Comparison of ENCODE assay signal across 9 cellular contexts in the genomic region with DNA sequence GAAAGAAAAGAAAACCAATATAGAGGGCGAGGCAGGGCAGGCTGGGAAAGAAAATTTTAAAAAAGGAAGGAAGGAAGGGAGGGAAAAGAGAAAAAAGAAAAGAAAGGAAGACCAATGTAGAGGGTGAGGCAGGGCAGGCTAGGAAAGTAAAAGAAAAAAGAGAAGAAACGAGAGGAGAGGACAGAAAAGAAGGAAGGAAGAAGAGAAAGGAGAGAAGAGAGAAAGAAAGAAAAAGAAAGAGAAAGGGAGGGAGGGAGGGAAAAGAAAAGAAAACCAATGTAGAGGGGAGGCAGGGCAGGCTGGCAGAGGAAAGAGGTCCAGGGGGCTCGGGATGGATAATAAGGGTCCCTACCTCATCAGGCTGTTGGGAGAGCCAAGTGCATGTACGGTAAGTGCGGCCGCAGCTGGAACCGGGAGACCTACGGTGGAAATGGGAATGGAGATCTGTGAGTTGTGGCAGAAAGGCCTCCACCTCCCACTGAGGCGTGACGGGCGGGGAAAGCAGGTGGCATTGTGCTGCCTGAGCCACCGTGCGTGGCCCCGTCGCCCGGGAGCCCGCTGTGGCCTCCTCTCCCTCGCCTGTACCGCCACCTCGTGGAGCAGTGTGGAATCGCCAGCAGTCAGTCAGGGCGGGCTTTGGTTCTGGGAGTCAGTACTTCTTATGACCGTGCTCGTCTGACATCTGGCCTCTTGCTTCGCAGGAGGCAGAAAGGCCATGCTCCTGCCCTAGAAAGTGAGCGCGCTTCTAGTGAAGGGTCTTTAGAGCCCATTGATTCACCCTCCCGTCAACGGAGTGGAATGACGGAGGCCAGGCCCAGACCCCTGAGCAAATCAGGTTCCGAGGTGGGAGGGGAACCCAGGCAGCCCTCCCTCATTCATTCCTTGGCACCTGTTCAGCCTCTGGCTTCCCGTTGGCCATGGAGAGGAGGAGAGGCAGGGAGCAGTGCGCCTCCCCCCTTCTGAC. TPM values are rescaled to one million over a fixed set of nuclear protein-coding genes. Genes with fewer than 3 reads are reported as not detected.
A peak's percentile ranks its signal among the peaks of the same experiment; 100 is the strongest.
DNase-seq lines count a peak whose midpoint lies in the region; ATAC-seq, FAIRE-seq and TF ChIP-seq lines count a peak whose summit lies in the region.
"Had no signal": no experiment of that assay in that cellular context is flagged by ENCODE, and none has a peak within 500 bp of the region (broad histone marks: within the 10 kb centered on the region; RNA-seq: fewer than 3 reads in every experiment).

No MANE protein-coding gene starts in this region.

- TF ChIP-seq RAD21 in H1 (IDR thresholded peaks at IDR 0.05 in 1 of 2, conservative IDR thresholded peaks at IDR 0.05 in 1 of 2; ENCODE audit: low read depth in 2 of 2, low read length in 2 of 2) = peak; percentile 96 to 98

- H4K20me1 ChIP-seq in H1 (replicated peaks in 1 of 2; ENCODE audit: control insufficient read depth in 1 of 2, insufficient read depth in 2 of 2, low read length in 2 of 2) = no peaks in the 10 kb centered on the region

- TF ChIP-seq EP300 in H1 (IDR thresholded peaks at IDR 0.05; ENCODE audit: borderline replicate concordance in 1 of 2, low read depth in 2 of 2, low read length in 2 of 2) = no peak

- H2BK20ac ChIP-seq in H1 (ENCODE audit: low read length) = no peak overlapping the region

- H3K23me2 ChIP-seq in H1 (ENCODE audit: low read depth, low read length) = no peaks in the 10 kb centered on the region; the same call in 1 of the 2 replicates

- 9% methylated on average over 31 of the region's 33 CpGs; no CpG with 5 or more reads in 1 of the 2 experiments for WGBS in H1 (ENCODE audit: extremely low coverage in 1 of 2, insufficient coverage in 1 of 2, insufficient read length in 1 of 2, insufficient replicate concordance in 2 of 2, low coverage in 1 of 2, low lambda C conversion rate in 2 of 2, missing lambda C conversion rate in 1 of 2), 2 experiments

- H3K79me2 ChIP-seq in H1 (ENCODE audit: control insufficient read depth in 1 of 2, insufficient read depth in 2 of 2, low read length in 2 of 2) = no peaks in the 10 kb centered on the region

- no peaks in the 10 kb centered on the region for H3K36me3 Mint-ChIP-seq in mesothelial cell of epicardium

- no peaks in the 10 kb centered on the region for H3K9me3 ChIP-seq in H1 (ENCODE audit: insufficient read depth in 2 of 2, low read depth in 1 of 2, low read length in 1 of 2)

- H3K4me1 Mint-ChIP-seq in mesothelial cell of epicardium = no peaks in the 10 kb centered on the region

- H3K56ac ChIP-seq in H1 (replicated peaks; ENCODE audit: insufficient read length, low read depth, low read length) = no peak overlapping the region

- H3K4ac ChIP-seq in H1 (replicated peaks; ENCODE audit: insufficient read length, low read depth, low read length) = no peak overlapping the region

- H2BK120ac ChIP-seq in H1 (replicated peaks; ENCODE audit: low read depth, low read length) = no peak overlapping the region

- H3K23ac ChIP-seq in H1 (ENCODE audit: insufficient read length) = no peak overlapping the region

- H2BK12ac ChIP-seq in H1 (ENCODE audit: low read depth, low read length) = peak overlapping the region; percentile 77; the same call in 1 of the 2 replicates

- no peaks in the 10 kb centered on the region for H3K36me3 ChIP-seq in H1 (ENCODE audit: control insufficient read depth in 2 of 4, insufficient read depth in 4 of 4, low read length in 3 of 4)

- H2BK5ac ChIP-seq in H1 (ENCODE audit: low read depth, low read length) = peak overlapping the region; percentile 71

- H3K4me2 ChIP-seq in H1 (ENCODE audit: insufficient read depth in 1 of 2, low read depth in 2 of 2, low read length in 2 of 2) = peak overlapping the region; percentile 8 to 90

- H3K14ac ChIP-seq in H1 (ENCODE audit: insufficient read length) = no peak overlapping the region

- H3K4me1 ChIP-seq in H1 (replicated peaks in 1 of 4; ENCODE audit: control insufficient read depth in 3 of 4, insufficient read depth in 4 of 4, low read length in 3 of 4) = peaks cover 0 to 6% (median 3%) of the 10 kb centered on the region in 4 experiments; a peak in 3 of 7 replicates

- peak overlapping the region; percentile 74 for H4K91ac ChIP-seq in H1 (replicated peaks; ENCODE audit: insufficient read length, low read length)

- H3K27me3 Mint-ChIP-seq in mesothelial cell of epicardium (ENCODE audit: low read depth) = peaks cover 27% of the 10 kb centered on the region

- peak overlapping the region; percentile 68; the same call in 1 of the 2 replicates for H3K18ac ChIP-seq in H1 (ENCODE audit: extremely low read depth, low read length)

- no peak overlapping the region for H3K27ac Mint-ChIP-seq in mesothelial cell of epicardium

- no peak overlapping the region for H3K9ac ChIP-seq in H1 (replicated peaks in 1 of 4; ENCODE audit: extremely low read depth in 1 of 4, low read depth in 3 of 4, low read length in 3 of 4)

- no peak overlapping the region for H4K5ac ChIP-seq in H1 (ENCODE audit: insufficient read length, low read depth, low read length)

- peaks cover 0 to 4% (median 2%) of the 10 kb centered on the region in 4 experiments; a peak in 1 of 7 replicates for H3K27me3 ChIP-seq in H1 (replicated peaks in 1 of 4; ENCODE audit: control insufficient read depth in 3 of 4, extremely low read depth in 1 of 4, insufficient read depth in 3 of 4, low read length in 3 of 4)

- H3K79me1 ChIP-seq in H1 (ENCODE audit: low read depth, low read length) = no peaks in the 10 kb centered on the region

- TF ChIP-seq POLR2A in H1 (IDR thresholded peaks at IDR 0.05; ENCODE audit: control extremely low read depth in 1 of 2, low read depth in 2 of 2, low read length in 2 of 2) = 0 out of 3 replicates have a peak, but pooled peaks of 1 of the 2 experiments have one; percentile 22

- H3K9me3 Mint-ChIP-seq in mesothelial cell of epicardium = no peaks in the 10 kb centered on the region

- DNase-seq in COR-L47 (lab: John Stamatoyannopoulos, UW) = peak; percentile 89
- DNase-seq in HUDEP-2 (lab: John Stamatoyannopoulos, UW; ENCODE audit: unreplicated experiment in 76 of 76) = peak in 69 of 76 experiments; percentile 12 to 91 (median 64)
- peak; percentile 67 to 80 for DNase-seq in NOMO-1 (lab: John Stamatoyannopoulos, UW; ENCODE audit: unreplicated experiment in 2 of 2)
- peak; percentile 100 for DNase-seq in activated CD8-positive, alpha-beta memory T cell treated with anti-CD3 and anti-CD28 coated beads for 24 hours
- DNase-seq in H1 (ENCODE audit: low read depth in 1 of 2, low spot score in 2 of 2) = peak in 1 of 2 experiments; percentile 100
- DNase-seq in mesothelial cell of epicardium (ENCODE audit: low spot score in 2 of 2, unreplicated experiment in 2 of 2) = peak; percentile 75 to 96
- peak; percentile 85 to 87 for DNase-seq in stimulated activated CD8-positive, alpha-beta memory T cell treated with anti-CD3 and anti-CD28 coated beads, Interleukin-2, amount 100 ng/mL, for 1 hour (ENCODE audit: low read depth in 2 of 2)

- peak; percentile 96 for ATAC-seq in GM21360 (IDR thresholded peaks at IDR 0.05; ENCODE audit: unreplicated experiment)

- no peak overlapping the region for H3K27ac ChIP-seq in H1 (ENCODE audit: low read depth, low read length)

- H2AFZ ChIP-seq in H1 (ENCODE audit: low read length) = peak overlapping the region; percentile 83

- H2BK15ac ChIP-seq in H1 (ENCODE audit: low read length) = peak overlapping the region; percentile 83

- peak; percentile 89 for FAIRE-seq in H1 (lab: Jason Lieb, UNC)
- FAIRE-seq: colon had no signal

- H3K4me3 ChIP-seq in H1 (ENCODE audit: extremely low read depth in 1 of 4, insufficient read depth in 2 of 4, low read depth in 3 of 4, low read length in 4 of 4) = peak overlapping the region in 3 of 4 experiments; percentile 37 to 49 (median 48); a peak in 6 of 8 replicates

- peak overlapping the region; percentile 52 for H3K4me3 Mint-ChIP-seq in mesothelial cell of epicardium

- H2AK5ac ChIP-seq in H1 (ENCODE audit: low read depth, low read length) = no peak overlapping the region

- TF ChIP-seq CTCF in H1 (IDR thresholded peaks at IDR 0.05; ENCODE audit: control extremely low read depth in 1 of 3, insufficient read depth in 1 of 3, low read depth in 1 of 3, low read length in 3 of 3) (peak; percentile 94 to 100 (median 100)), mesothelial cell of epicardium (IDR thresholded peaks at IDR 0.05; ENCODE audit: unreplicated experiment) (peak; percentile 92)

- POLR2A ChIA-PET in H1 (lab: Charles Lee; ENCODE audit: partially characterized antibody) = interaction anchor here (1.3 to 2.0 kb wide), 2 partner anchors 11 to 46 kb away, joined by 3 to 16 read pairs; a partner anchor contains a TSS

- CTCF ChIA-PET in H1 (lab: Charles Lee; ENCODE audit: partially characterized antibody) = interaction anchor here (1.2 to 24.6 kb wide), 8 partner anchors 10 to 96 kb away, joined by 3 to 515 read pairs (median 5); a partner anchor contains a TSS

- H4K8ac ChIP-seq in H1 (ENCODE audit: extremely low read depth, insufficient read depth, low read length) = peak overlapping the region; percentile 39; the same call in 1 of the 2 replicates

RNA-seq across cellular contexts. Expression of a gene that starts 10.4 kb away (rescaled TPM):
- total RNA-seq in H1 (2021; fragmentation: NEBNext Ultra II Directional; extraction: Animal tissue kit (Norgen Biotek cat#: 25700)) = 263 and 281 TPM in 2 replicates
- 241 and 344 TPM in 2 replicates for polyA plus RNA-seq in H1 (2011; rRNA removed)
- polyA plus RNA-seq in H1 (2011; cell fraction: cytosol; rRNA removed) = 302 TPM
- polyA plus RNA-seq in H1 (2011; cell fraction: nucleus; rRNA removed) = 166 TPM
- polyA plus RNA-seq in H1 (2012, experiment 1 of 2) = 273 to 334 TPM (median 320 TPM) in 4 replicates
- polyA plus RNA-seq in H1 (2012, experiment 2 of 2) = 440 TPM
- polyA plus RNA-seq in H1 (2013, experiment 1 of 2) = 244 TPM
- polyA plus RNA-seq in H1 (2013, experiment 2 of 2) = 251 TPM
- polyA minus RNA-seq in H1 (2011; rRNA and poly(A)+ RNA removed) = 58.6 and 61.0 TPM in 2 replicates
- 117 TPM for polyA minus RNA-seq in H1 (2011; cell fraction: cytosol; rRNA and poly(A)+ RNA removed)
- polyA minus RNA-seq in H1 (2011; cell fraction: nucleus; rRNA and poly(A)+ RNA removed) = 80.9 TPM
- 112 to 120 TPM (median 116 TPM) in 3 replicates for total RNA-seq in mesothelial cell of epicardium

RNA-seq across cellular contexts. Expression of a gene that starts 23.1 kb away (rescaled TPM):
- 0.13 TPM in 1 of 2 replicates, not detected in the other for total RNA-seq in H1 (2021; fragmentation: NEBNext Ultra II Directional; extraction: Animal tissue kit (Norgen Biotek cat#: 25700))
- polyA plus RNA-seq in H1 (2011; rRNA removed) = not detected in 2 replicates
- polyA plus RNA-seq in H1 (2011; cell fraction: cytosol; rRNA removed) = not detected
- 0.06 TPM for polyA plus RNA-seq in H1 (2011; cell fraction: nucleus; rRNA removed)
- polyA plus RNA-seq in H1 (2012, experiment 1 of 2) = not detected in 4 replicates
- not detected for polyA plus RNA-seq in H1 (2012, experiment 2 of 2)
- not detected for polyA plus RNA-seq in H1 (2013, experiment 1 of 2)
- not detected for polyA plus RNA-seq in H1 (2013, experiment 2 of 2)
- not detected in 2 replicates for polyA minus RNA-seq in H1 (2011; rRNA and poly(A)+ RNA removed)
- not detected for polyA minus RNA-seq in H1 (2011; cell fraction: cytosol; rRNA and poly(A)+ RNA removed)
- polyA minus RNA-seq in H1 (2011; cell fraction: nucleus; rRNA and poly(A)+ RNA removed) = not detected
- not detected in 3 replicates for total RNA-seq in mesothelial cell of epicardium

RNA-seq across cellular contexts. Expression of a gene that starts 33.2 kb away (rescaled TPM):
- 74.6 and 75.9 TPM in 2 replicates for total RNA-seq in H1 (2021; fragmentation: NEBNext Ultra II Directional; extraction: Animal tissue kit (Norgen Biotek cat#: 25700))
- 90.2 and 106 TPM in 2 replicates for polyA plus RNA-seq in H1 (2011; rRNA removed)
- 105 TPM for polyA plus RNA-seq in H1 (2011; cell fraction: cytosol; rRNA removed)
- polyA plus RNA-seq in H1 (2011; cell fraction: nucleus; rRNA removed) = 153 TPM
- 65.3 to 93.7 TPM (median 87.0 TPM) in 4 replicates for polyA plus RNA-seq in H1 (2012, experiment 1 of 2)
- polyA plus RNA-seq in H1 (2012, experiment 2 of 2) = 74.6 TPM
- polyA plus RNA-seq in H1 (2013, experiment 1 of 2) = 53.0 TPM
- 51.3 TPM for polyA plus RNA-seq in H1 (2013, experiment 2 of 2)
- 107 and 109 TPM in 2 replicates for polyA minus RNA-seq in H1 (2011; rRNA and poly(A)+ RNA removed)
- polyA minus RNA-seq in H1 (2011; cell fraction: cytosol; rRNA and poly(A)+ RNA removed) = 52.0 TPM
- 71.2 TPM for polyA minus RNA-seq in H1 (2011; cell fraction: nucleus; rRNA and poly(A)+ RNA removed)
- total RNA-seq in mesothelial cell of epicardium = 32.6 to 34.5 TPM (median 34.0 TPM) in 3 replicates

RNA-seq across cellular contexts. Expression of a gene that starts 40.3 kb away (rescaled TPM):
- total RNA-seq in H1 (2021; fragmentation: NEBNext Ultra II Directional; extraction: Animal tissue kit (Norgen Biotek cat#: 25700)) = 556 and 563 TPM in 2 replicates
- 350 and 373 TPM in 2 replicates for polyA plus RNA-seq in H1 (2011; rRNA removed)
- polyA plus RNA-seq in H1 (2011; cell fraction: cytosol; rRNA removed) = 393 TPM
- 141 TPM for polyA plus RNA-seq in H1 (2011; cell fraction: nucleus; rRNA removed)
- 386 to 417 TPM (median 389 TPM) in 4 replicates for polyA plus RNA-seq in H1 (2012, experiment 1 of 2)
- polyA plus RNA-seq in H1 (2012, experiment 2 of 2) = 229 TPM
- 302 TPM for polyA plus RNA-seq in H1 (2013, experiment 1 of 2)
- 299 TPM for polyA plus RNA-seq in H1 (2013, experiment 2 of 2)
- polyA minus RNA-seq in H1 (2011; rRNA and poly(A)+ RNA removed) = 74.5 and 90.5 TPM in 2 replicates
- polyA minus RNA-seq in H1 (2011; cell fraction: cytosol; rRNA and poly(A)+ RNA removed) = 107 TPM
- 87.5 TPM for polyA minus RNA-seq in H1 (2011; cell fraction: nucleus; rRNA and poly(A)+ RNA removed)
- total RNA-seq in mesothelial cell of epicardium = 198 to 209 TPM (median 204 TPM) in 3 replicates

RNA-seq across cellular contexts. Expression of a gene that starts 50.7 kb away (rescaled TPM):
- 36.0 and 39.2 TPM in 2 replicates for total RNA-seq in H1 (2021; fragmentation: NEBNext Ultra II Directional; extraction: Animal tissue kit (Norgen Biotek cat#: 25700))
- polyA plus RNA-seq in H1 (2011; rRNA removed) = 13.1 and 23.4 TPM in 2 replicates
- polyA plus RNA-seq in H1 (2011; cell fraction: cytosol; rRNA removed) = 19.4 TPM
- 41.9 TPM for polyA plus RNA-seq in H1 (2011; cell fraction: nucleus; rRNA removed)
- polyA plus RNA-seq in H1 (2012, experiment 1 of 2) = 16.8 to 24.3 TPM (median 21.3 TPM) in 4 replicates
- polyA plus RNA-seq in H1 (2012, experiment 2 of 2) = 18.5 TPM
- 16.7 TPM for polyA plus RNA-seq in H1 (2013, experiment 1 of 2)
- 15.9 TPM for polyA plus RNA-seq in H1 (2013, experiment 2 of 2)
- 13.0 and 17.4 TPM in 2 replicates for polyA minus RNA-seq in H1 (2011; rRNA and poly(A)+ RNA removed)
- 22.0 TPM for polyA minus RNA-seq in H1 (2011; cell fraction: cytosol; rRNA and poly(A)+ RNA removed)
- 32.8 TPM for polyA minus RNA-seq in H1 (2011; cell fraction: nucleus; rRNA and poly(A)+ RNA removed)
- total RNA-seq in mesothelial cell of epicardium = 1.8 to 2.3 TPM (median 2.1 TPM) in 3 replicates
